Comparison of ENCODE assay signal across 8 cellular contexts in the genomic region with DNA sequence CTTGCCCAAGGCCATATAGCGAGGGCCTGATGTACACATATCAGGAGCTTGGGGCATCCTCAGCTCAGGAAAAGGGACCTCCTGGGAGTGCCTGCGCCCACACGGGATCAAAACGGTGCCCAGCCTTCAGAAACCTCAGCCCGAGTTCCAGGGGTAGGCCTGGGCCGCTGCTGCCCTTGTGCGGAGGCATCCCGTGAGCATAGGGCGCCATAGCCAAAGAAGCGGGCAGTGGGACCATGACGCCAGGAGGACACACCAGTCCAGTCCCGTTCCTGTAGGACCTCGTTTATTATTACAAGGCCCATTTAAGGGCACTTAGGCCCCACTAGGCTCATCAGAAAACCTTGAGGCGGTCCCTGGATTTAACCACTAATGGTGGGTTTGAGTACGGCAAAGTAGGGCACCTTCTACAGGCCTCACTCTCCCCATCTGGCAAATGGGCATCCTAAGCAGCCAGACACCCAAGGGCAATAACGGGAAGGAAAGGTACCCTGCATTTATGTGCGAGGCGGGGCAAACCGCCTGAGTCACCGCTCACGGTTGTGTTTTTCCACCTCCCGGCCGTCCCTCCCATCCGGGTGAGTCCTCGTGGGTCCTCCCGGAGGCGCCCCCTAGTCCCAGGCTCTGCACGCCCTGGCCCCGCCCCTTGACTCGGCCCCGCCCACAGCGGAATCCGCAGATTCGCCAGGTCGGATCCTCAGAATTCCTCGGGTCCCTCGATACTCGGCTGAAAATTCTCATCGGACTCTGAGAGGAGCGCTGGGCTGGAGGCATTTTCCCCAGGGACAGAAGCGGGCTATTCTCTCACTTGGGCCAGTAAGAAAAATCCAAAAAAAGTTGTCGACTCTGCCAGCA. TPM values are rescaled to one million over a fixed set of nuclear protein-coding genes. Genes with fewer than 3 reads are reported as not detected.
A peak's percentile ranks its signal among the peaks of the same experiment; 100 is the strongest.
DNase-seq lines count a peak whose midpoint lies in the region; ATAC-seq and TF ChIP-seq lines count a peak whose summit lies in the region.

No MANE protein-coding gene starts in this region.

- peaks cover 33% of the 10 kb centered on the region for H3K4me1 ChIP-seq in Karpas-422 (ENCODE audit: low read length)
- H3K4me1 ChIP-seq in thyroid gland, result peaks cover 14 to 15% of the 10 kb centered on the region in 2 donors

- H3K9me3 ChIP-seq in Karpas-422 (ENCODE audit: low read length) (no peaks in the 10 kb centered on the region), SK-N-MC (ENCODE audit: low read depth, low read length) (no peaks in the 10 kb centered on the region), thyroid gland (no peaks in the 10 kb centered on the region)

- TF ChIP-seq CTCF in osteocyte (IDR thresholded peaks at IDR 0.05), result peak; percentile 48
- TF ChIP-seq CTCF in thyroid gland (IDR thresholded peaks at IDR 0.05), result peak in 1 of 6 experiments; percentile 21

- peaks cover 20% of the 10 kb centered on the region for H3K36me3 Mint-ChIP-seq in osteocyte (ENCODE audit: unreplicated experiment)

- peak; percentile 90 for DNase-seq in Caki2 (ENCODE audit: low read depth)
- DNase-seq in Karpas-422, result peak; percentile 92
- no peak for DNase-seq in SK-N-MC (ENCODE audit: low read depth, low spot score)
- peak; percentile 93 for DNase-seq in activated naive CD4-positive, alpha-beta T cell treated with anti-CD3 and anti-CD28 coated beads, Interleukin-2, amount 50 U/mL, for 16 hours
- DNase-seq in glomerular endothelial cell (ENCODE audit: extremely low read depth, low read depth, low spot score), result peak; percentile 50
- DNase-seq in osteocyte (ENCODE audit: extremely low spot score, unreplicated experiment), result peak; percentile 93
- peak; percentile 75 to 76 for DNase-seq in thyroid gland

- no peaks in the 10 kb centered on the region for H3K9me3 Mint-ChIP-seq in osteocyte (ENCODE audit: unreplicated experiment)

- H3K4me3 Mint-ChIP-seq in osteocyte (ENCODE audit: unreplicated experiment), result peak overlapping the region; percentile 90

- H3K4me1 Mint-ChIP-seq in osteocyte (ENCODE audit: unreplicated experiment), result peaks cover 28% of the 10 kb centered on the region

- H3K27me3 Mint-ChIP-seq in osteocyte (ENCODE audit: unreplicated experiment), result no peaks in the 10 kb centered on the region

- peaks cover 25% of the 10 kb centered on the region; the same call in 1 of the 2 replicates for H3K36me3 ChIP-seq in Karpas-422 (ENCODE audit: insufficient read depth, low read length)
- peaks cover 31% of the 10 kb centered on the region for H3K36me3 ChIP-seq in SK-N-MC (ENCODE audit: insufficient read depth, low read length)
- peaks cover 19 to 26% of the 10 kb centered on the region in 2 donors for H3K36me3 ChIP-seq in thyroid gland

- no peaks in the 10 kb centered on the region for H3K9me2 ChIP-seq in Karpas-422 (replicated peaks; ENCODE audit: insufficient read depth, low read length)

- H3K4me3 ChIP-seq in Karpas-422 (ENCODE audit: low read length) (peak overlapping the region; percentile 87), SK-N-MC (peak overlapping the region; percentile 97), thyroid gland (replicated peaks in 1 of 3) (peak overlapping the region; percentile 67 to 90 (median 70))

- ATAC-seq in GM21526 (IDR thresholded peaks at IDR 0.05; ENCODE audit: low FRiP score, unreplicated experiment), result peak; percentile 40

- intact Hi-C loops in thyroid gland (cut with DNase I), result no loop called here

- 22 to 23% methylated on average over 25 to 31 of the region's 42 CpGs for WGBS in thyroid gland, 2 donors

- H3K27ac Mint-ChIP-seq in osteocyte (ENCODE audit: unreplicated experiment), result peak overlapping the region; percentile 99

- H3K9ac ChIP-seq in Karpas-422 (ENCODE audit: low read length) (peak overlapping the region; percentile 96), SK-N-MC (ENCODE audit: insufficient read length) (peak overlapping the region; percentile 100)

- peaks cover 10% of the 10 kb centered on the region for H4K20me1 ChIP-seq in Karpas-422 (ENCODE audit: insufficient read depth, low read depth, low read length)

- in situ Hi-C loops in Caki2 (cut with HindIII; ENCODE audit: low pct_unique_long_range_greater_than_20kb, low sequenced_read_pairs), result no loop called here

- TF ChIP-seq POLR2A in thyroid gland (IDR thresholded peaks at IDR 0.05), result no peak

- peaks cover 23% of the 10 kb centered on the region for H3K79me2 ChIP-seq in Karpas-422 (ENCODE audit: low read length)

- H3K27ac ChIP-seq in Karpas-422 (ENCODE audit: low read length) (peak overlapping the region; percentile 93), SK-N-MC (peak overlapping the region; percentile 100), thyroid gland (peak overlapping the region; percentile 93 to 99 (median 95))

- peak overlapping the region; percentile 98 for H3K4me2 ChIP-seq in Karpas-422 (ENCODE audit: low read depth, low read length, poor library complexity, severe bottlenecking)

- H3K27me3 ChIP-seq in Karpas-422 (ENCODE audit: low read length) (no peaks in the 10 kb centered on the region), thyroid gland (no peaks in the 10 kb centered on the region)

- peak overlapping the region; percentile 98 for H2AFZ ChIP-seq in Karpas-422 (ENCODE audit: low read length)

RNA-seq across cellular contexts. Expression of a gene that starts 0.7 kb away (rescaled TPM):
- 0.81 and 1.2 TPM in 2 replicates for total RNA-seq in Caki2 (2014; rRNA removed; shearing (Covaris generic); ENCODE audit: low replicate concordance)
- 3.8 and 4.3 TPM in 2 replicates for total RNA-seq in Karpas-422 (2014; rRNA removed; shearing (Covaris generic); ENCODE audit: low replicate concordance)
- 12.5 and 24.6 TPM in 2 replicates for total RNA-seq in glomerular endothelial cell
- 20.1 and 22.6 TPM in 2 replicates for total RNA-seq in osteocyte
- 10 to 100 TPM in 2 of 4 donors, 1 to 10 TPM in 2; 7.7 to 11.4 (median 9.2) TPM for total RNA-seq in thyroid gland

RNA-seq across cellular contexts. Expression of a gene that starts 8.0 kb away (rescaled TPM):
- 82.7 and 96.5 TPM in 2 replicates for total RNA-seq in Caki2 (2014; rRNA removed; shearing (Covaris generic); ENCODE audit: low replicate concordance)
- 34.0 and 60.7 TPM in 2 replicates for total RNA-seq in Karpas-422 (2014; rRNA removed; shearing (Covaris generic); ENCODE audit: low replicate concordance)
- total RNA-seq in glomerular endothelial cell (40.0 and 47.3 TPM in 2 replicates), osteocyte (25.2 and 30.0 TPM in 2 replicates), thyroid gland (10 to 100 TPM; 32.9 to 49.5 (median 40.2) TPM)

RNA-seq across cellular contexts. Expression of a gene that starts 28.2 kb away (rescaled TPM):
- 73.0 and 95.3 TPM in 2 replicates for total RNA-seq in Caki2 (2014; rRNA removed; shearing (Covaris generic); ENCODE audit: low replicate concordance)
- total RNA-seq in Karpas-422 (2014; rRNA removed; shearing (Covaris generic); ENCODE audit: low replicate concordance), result 0.65 and 2.7 TPM in 2 replicates
- 7.8 and 12.7 TPM in 2 replicates for total RNA-seq in glomerular endothelial cell
- 7.5 and 7.6 TPM in 2 replicates for total RNA-seq in osteocyte
- total RNA-seq in thyroid gland, result 10 to 100 TPM in 2 of 4 donors, 1 to 10 TPM in 2; 4.0 to 13.8 (median 10.9) TPM

RNA-seq across cellular contexts. Expression of a gene that starts 33.5 kb away (rescaled TPM):
- total RNA-seq in Caki2 (2014; rRNA removed; shearing (Covaris generic); ENCODE audit: low replicate concordance), result 51.9 and 58.5 TPM in 2 replicates
- total RNA-seq in Karpas-422 (2014; rRNA removed; shearing (Covaris generic); ENCODE audit: low replicate concordance), result 24.5 and 59.5 TPM in 2 replicates
- 29.5 and 29.9 TPM in 2 replicates for total RNA-seq in glomerular endothelial cell
- total RNA-seq in osteocyte, result 23.1 and 24.3 TPM in 2 replicates
- 10 to 100 TPM; 11.7 to 24.0 (median 14.4) TPM for total RNA-seq in thyroid gland

RNA-seq across cellular contexts. Expression of a gene that starts 53.6 kb away (rescaled TPM):
- 0.46 TPM in 1 of 2 replicates, not detected in the other for total RNA-seq in Caki2 (2014; rRNA removed; shearing (Covaris generic); ENCODE audit: low replicate concordance)
- 0.07 and 0.11 TPM in 2 replicates for total RNA-seq in Karpas-422 (2014; rRNA removed; shearing (Covaris generic); ENCODE audit: low replicate concordance)
- total RNA-seq in glomerular endothelial cell, result 0.41 and 2.6 TPM in 2 replicates
- 1.8 and 4.5 TPM in 2 replicates for total RNA-seq in osteocyte
- under 1 TPM in 2 of 4 donors, not detected in 2; 0.34 to 0.40 TPM for total RNA-seq in thyroid gland
